6 cellular contexts compared by ENCODE assay signal in genomic region chr19:18278521-18279265, GRCh38. TPM values are rescaled to one million over a fixed set of nuclear protein-coding genes. Genes with fewer than 3 reads are reported as not detected.
DNase-seq lines count a peak whose midpoint lies in the region; ATAC-seq, FAIRE-seq and TF ChIP-seq lines count a peak whose summit lies in the region.

No MANE protein-coding gene starts in this region.

- H3K4me1 Mint-ChIP-seq in Calu3 (ENCODE audit: low read depth, unreplicated experiment), result peaks cover 17% of the 10 kb centered on the region
- H3K4me1 Mint-ChIP-seq in stimulated activated naive B cell treated with anti-CD40 and anti-IgM and Interleukin-4, amounts not matched to agents 10 μg/mL and 1 μg/mL and 100 μg/mL, for 72 hours, result peaks cover 42 to 65% of the 10 kb centered on the region in 2 donors

- peak overlapping the region; percentile 74 for H3K4me3 Mint-ChIP-seq in Calu3 (ENCODE audit: low read depth, unreplicated experiment)
- H3K4me3 Mint-ChIP-seq in stimulated activated naive B cell treated with anti-CD40 and anti-IgM and Interleukin-4, amounts not matched to agents 10 μg/mL and 1 μg/mL and 100 μg/mL, for 72 hours, result peak overlapping the region; percentile 95 to 96

- FAIRE-seq in H54 (lab: Jason Lieb, UNC), result no peak

- ATAC-seq in stimulated activated naive B cell treated with anti-CD40 and anti-IgM and Interleukin-4, amounts not matched to agents 10 μg/mL and 1 μg/mL and 100 μg/mL, for 72 hours (replicated peaks), result no peak
- no peak for ATAC-seq in HG03342 (IDR thresholded peaks at IDR 0.05; ENCODE audit: unreplicated experiment)

- intact Hi-C loops in Calu3 (cut with micrococcal nuclease; ENCODE audit: unreplicated experiment), result loop anchor here (1.0 to 10.0 kb wide), 2 partner anchors 45 to 136 kb away; partner anchors contain the start of genes LSM4 and SSBP4

- peak overlapping the region; percentile 73 for H3K27ac Mint-ChIP-seq in Calu3 (ENCODE audit: unreplicated experiment)
- peak overlapping the region; percentile 98 for H3K27ac Mint-ChIP-seq in stimulated activated naive B cell treated with anti-CD40 and anti-IgM and Interleukin-4, amounts not matched to agents 10 μg/mL and 1 μg/mL and 100 μg/mL, for 72 hours

- BruUV-seq in Calu3 (replicated peaks; lab: Mats Ljungman, UMichigan), result no TSS peak

- peak overlapping the region; percentile 92 for H3K4me3 ChIP-seq in fibroblast of mammary gland (ENCODE audit: control insufficient read depth, low read depth, low read length)

- peaks cover 76% of the 10 kb centered on the region for H3K36me3 Mint-ChIP-seq in Calu3 (ENCODE audit: insufficient read depth, unreplicated experiment)
- H3K36me3 Mint-ChIP-seq in stimulated activated naive B cell treated with anti-CD40 and anti-IgM and Interleukin-4, amounts not matched to agents 10 μg/mL and 1 μg/mL and 100 μg/mL, for 72 hours, result peaks cover 36 to 52% of the 10 kb centered on the region in 2 donors

- CTCF ChIA-PET in Calu3 (lab: Charles Lee), result interaction anchor here (1.0 to 2.4 kb wide), 5 partner anchors 18 to 51 kb away, joined by 3 to 48 read pairs (median 15); partner anchors contain the start of gene LSM4

- no peak for TF ChIP-seq POLR2A in H54 (IDR thresholded peaks at IDR 0.05; ENCODE audit: low read depth, low read length)

- no peaks in the 10 kb centered on the region for H3K9me3 Mint-ChIP-seq in Calu3 (ENCODE audit: low read depth, unreplicated experiment)
- H3K9me3 Mint-ChIP-seq in stimulated activated naive B cell treated with anti-CD40 and anti-IgM and Interleukin-4, amounts not matched to agents 10 μg/mL and 1 μg/mL and 100 μg/mL, for 72 hours, result no peaks in the 10 kb centered on the region

- no peak for TF ChIP-seq CTCF in Calu3 (IDR thresholded peaks at IDR 0.05; ENCODE audit: unreplicated experiment)
- peak; percentile 26 for TF ChIP-seq CTCF in fibroblast of mammary gland (conservative IDR thresholded peaks at IDR 0.05; ENCODE audit: control insufficient read depth, insufficient read depth, low read depth, low read length)

- no peaks in the 10 kb centered on the region for H3K27me3 Mint-ChIP-seq in Calu3 (ENCODE audit: unreplicated experiment)
- H3K27me3 Mint-ChIP-seq in stimulated activated naive B cell treated with anti-CD40 and anti-IgM and Interleukin-4, amounts not matched to agents 10 μg/mL and 1 μg/mL and 100 μg/mL, for 72 hours, result peaks cover 0 to 4% of the 10 kb centered on the region in 2 donors

- DNase-seq in Calu3 (peak; percentile 15), T-helper 2 cell (peak in 4 of 5 experiments; percentile 30 to 60 (median 55)), fibroblast of mammary gland (ENCODE audit: low read depth) (no peak), H54 (ENCODE audit: insufficient read length, low spot score) (no peak)
- no peak for DNase-seq in stimulated activated naive B cell treated with anti-CD40 and anti-IgM and Interleukin-4, amounts not matched to agents 10 μg/mL and 1 μg/mL and 100 μg/mL, for 72 hours

RNA-seq across cellular contexts. Expression of gene JUND, which starts 2.7 kb away (rescaled TPM):
- total RNA-seq in Calu3 (2022), result 44.9 and 60.9 TPM in 2 replicates

RNA-seq across cellular contexts. Expression of gene IQCN, which starts 4.4 kb away (rescaled TPM):
- total RNA-seq in Calu3 (2022), result 1.5 and 1.6 TPM in 2 replicates

RNA-seq across cellular contexts. Expression of gene LSM4, which starts 44.2 kb away (rescaled TPM):
- 111 and 115 TPM in 2 replicates for total RNA-seq in Calu3 (2022)

RNA-seq across cellular contexts. Expression of gene PDE4C, which starts 52.5 kb away (rescaled TPM):
- total RNA-seq in Calu3 (2022), result 0.90 and 2.4 TPM in 2 replicates

Comparison
In these comparisons a context has a peak if more than half of its experiments do, and no peak if none do; other contexts are left out.
1. DNase-seq: peak in Calu3 (single experiment) and T-helper 2 cell (4 of 5); none in fibroblast of mammary gland (single experiment), stimulated activated naive B cell treated with anti-CD40 and anti-IgM and Interleukin-4, amounts not matched to agents 10 μg/mL and 1 μg/mL and 100 μg/mL, for 72 hours (single experiment) and H54 (single experiment).